Comparison of ENCODE assay signal across 8 cellular contexts in the genomic region with DNA sequence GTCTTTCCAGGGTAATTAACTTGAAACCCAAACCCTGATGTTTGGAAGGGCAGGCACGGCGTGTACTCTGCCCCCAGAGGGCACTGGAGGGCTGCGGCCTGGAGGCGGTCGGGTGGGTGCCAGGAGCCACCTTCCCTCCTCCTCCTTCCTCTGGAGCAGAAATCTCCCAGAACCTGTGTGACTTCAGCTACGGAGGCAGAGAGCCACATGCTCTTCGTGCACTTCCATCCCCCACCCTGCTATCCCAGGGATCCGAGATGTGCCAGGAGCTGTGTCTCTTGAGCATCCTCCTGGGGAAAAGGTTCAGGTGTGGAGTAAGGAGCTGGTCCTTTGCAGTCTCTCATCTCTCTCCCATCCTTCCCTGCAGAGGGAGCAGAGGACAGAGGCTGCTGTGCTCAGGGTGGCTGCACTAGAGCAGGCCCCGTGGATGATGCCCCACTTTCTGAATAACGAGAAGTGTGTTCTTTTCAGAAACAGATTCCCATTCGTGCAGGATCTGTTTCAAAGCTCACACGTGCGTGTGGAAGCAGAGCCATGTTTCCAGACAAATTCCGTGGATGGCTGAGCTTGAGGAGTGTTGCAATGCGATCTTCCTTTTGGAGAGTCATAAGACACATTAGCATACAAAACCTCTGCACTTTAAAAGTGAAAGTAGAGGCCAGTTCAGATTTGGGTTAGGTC.
DNase-seq lines count a peak whose midpoint lies in the region; ATAC-seq and TF ChIP-seq lines count a peak whose summit lies in the region.

No MANE protein-coding gene starts in this region.

- H3K4me3 Mint-ChIP-seq in endothelial cell (ENCODE audit: unreplicated experiment) (no peak overlapping the region), neural progenitor cell (no peak overlapping the region), Caco-2 (ENCODE audit: unreplicated experiment) (no peak overlapping the region)

- H3K36me3 Mint-ChIP-seq in endothelial cell (ENCODE audit: low read depth, unreplicated experiment): no peaks in the 10 kb centered on the region
- H3K36me3 Mint-ChIP-seq in neural progenitor cell: no peaks in the 10 kb centered on the region
- H3K36me3 Mint-ChIP-seq in Caco-2 (ENCODE audit: insufficient read depth, unreplicated experiment): no peaks in the 10 kb centered on the region

- DNase-seq in Caki2 (ENCODE audit: low read depth) (peak; percentile 46), endothelial cell (ENCODE audit: low spot score) (peak; percentile 61), neural progenitor cell (ENCODE audit: low spot score) (peak; percentile 72), Caco-2 (no peak)
- DNase-seq in effector CD4-positive, alpha-beta T cell: no peak

- H3K79me2 ChIP-seq in neural progenitor cell (ENCODE audit: low read depth): no peaks in the 10 kb centered on the region

- no peak overlapping the region for H3K4me2 ChIP-seq in neural progenitor cell

- no peak overlapping the region for H3K27ac Mint-ChIP-seq in endothelial cell (ENCODE audit: unreplicated experiment)
- no peak overlapping the region for H3K27ac Mint-ChIP-seq in neural progenitor cell
- H3K27ac Mint-ChIP-seq in Caco-2 (ENCODE audit: unreplicated experiment): no peak overlapping the region

- no peak for ATAC-seq in HG02798 (IDR thresholded peaks at IDR 0.05; ENCODE audit: poor library complexity, unreplicated experiment)
- ATAC-seq in GM18907 (IDR thresholded peaks at IDR 0.05; ENCODE audit: unreplicated experiment): no peak

- POLR2A ChIA-PET in Caco-2 (lab: Charles Lee): no interaction called here

- H3K4me1 Mint-ChIP-seq in endothelial cell (ENCODE audit: unreplicated experiment) (no peaks in the 10 kb centered on the region), neural progenitor cell (peaks cover 26% of the 10 kb centered on the region), Caco-2 (ENCODE audit: low read depth, unreplicated experiment) (no peaks in the 10 kb centered on the region)

- intact Hi-C loops in Caco-2 (cut with micrococcal nuclease; ENCODE audit: unreplicated experiment): no loop called here

- no TSS peak for BruUV-seq in Caco-2 (replicated peaks; lab: Mats Ljungman, UMichigan)

- H3F3A ChIP-seq in neural progenitor cell (ENCODE audit: low read depth): no peaks in the 10 kb centered on the region

- H3K9me3 Mint-ChIP-seq in endothelial cell (ENCODE audit: unreplicated experiment): no peaks in the 10 kb centered on the region
- no peaks in the 10 kb centered on the region for H3K9me3 Mint-ChIP-seq in neural progenitor cell
- no peaks in the 10 kb centered on the region for H3K9me3 Mint-ChIP-seq in Caco-2 (ENCODE audit: unreplicated experiment)

- H3K27ac ChIP-seq in neural progenitor cell: no peak overlapping the region

- H3K4me1 ChIP-seq in neural progenitor cell (peaks cover 16% of the 10 kb centered on the region), Caco-2 (no peaks in the 10 kb centered on the region)

- H3K27me3 Mint-ChIP-seq in endothelial cell (ENCODE audit: unreplicated experiment): peaks cover 3% of the 10 kb centered on the region
- H3K27me3 Mint-ChIP-seq in neural progenitor cell (ENCODE audit: insufficient read depth, low read depth): peaks cover 2% of the 10 kb centered on the region
- peaks cover 9% of the 10 kb centered on the region for H3K27me3 Mint-ChIP-seq in Caco-2 (ENCODE audit: insufficient read depth, unreplicated experiment)

- no peak overlapping the region for H3K9ac ChIP-seq in neural progenitor cell

- H3K27me3 ChIP-seq in neural progenitor cell (no peaks in the 10 kb centered on the region), Caco-2 (replicated peaks; ENCODE audit: control insufficient read depth, insufficient read depth, low read length) (no peaks in the 10 kb centered on the region; the same call in 1 of the 2 replicates)

- H3K4me3 ChIP-seq in neural progenitor cell: no peak overlapping the region
- H3K4me3 ChIP-seq in Caco-2 (ENCODE audit: low read depth, low read length): no peak overlapping the region

- H3K9me3 ChIP-seq in neural progenitor cell (ENCODE audit: low read depth) (no peaks in the 10 kb centered on the region), Caco-2 (no peaks in the 10 kb centered on the region)

- H4K20me1 ChIP-seq in neural progenitor cell (ENCODE audit: low read depth): no peaks in the 10 kb centered on the region

- H3K36me3 ChIP-seq in neural progenitor cell: no peaks in the 10 kb centered on the region
- H3K36me3 ChIP-seq in Caco-2 (ENCODE audit: control insufficient read depth, insufficient read depth, low read length): no peaks in the 10 kb centered on the region

- CTCF ChIA-PET in Caco-2 (lab: Charles Lee): interaction anchor here (2.5 kb wide), 1 partner anchor 16 kb away, joined by 12 read pairs; no protein-coding TSS in a partner anchor

- in situ Hi-C loops in Caki2 (cut with HindIII; ENCODE audit: low pct_unique_long_range_greater_than_20kb, low sequenced_read_pairs): no loop called here

- peak overlapping the region; percentile 77 for H2AFZ ChIP-seq in neural progenitor cell (replicated peaks)

- peak; percentile 55 for TF ChIP-seq CTCF in LNCAP (IDR thresholded peaks at IDR 0.05)
- TF ChIP-seq CTCF in endothelial cell (IDR thresholded peaks at IDR 0.05; ENCODE audit: unreplicated experiment): no peak
- TF ChIP-seq CTCF in neural progenitor cell (IDR thresholded peaks at IDR 0.05): peak; percentile 78
- TF ChIP-seq CTCF in Caco-2 (IDR thresholded peaks at IDR 0.05; ENCODE audit: insufficient read depth in 1 of 2, low read depth in 1 of 2, low read length in 1 of 2, severe bottlenecking in 1 of 2, unreplicated experiment in 1 of 2): peak in 1 of 2 experiments; percentile 28

Comparison
In these comparisons a context has a peak if more than half of its experiments do, and no peak if none do; other contexts are left out.
1. DNase-seq: peak in Caki2 (single experiment), endothelial cell (single experiment) and neural progenitor cell (single experiment); none in Caco-2 (0 of 2) and effector CD4-positive, alpha-beta T cell (single experiment).